Comparison of ENCODE assay signal across 9 cellular contexts in the genomic region with DNA sequence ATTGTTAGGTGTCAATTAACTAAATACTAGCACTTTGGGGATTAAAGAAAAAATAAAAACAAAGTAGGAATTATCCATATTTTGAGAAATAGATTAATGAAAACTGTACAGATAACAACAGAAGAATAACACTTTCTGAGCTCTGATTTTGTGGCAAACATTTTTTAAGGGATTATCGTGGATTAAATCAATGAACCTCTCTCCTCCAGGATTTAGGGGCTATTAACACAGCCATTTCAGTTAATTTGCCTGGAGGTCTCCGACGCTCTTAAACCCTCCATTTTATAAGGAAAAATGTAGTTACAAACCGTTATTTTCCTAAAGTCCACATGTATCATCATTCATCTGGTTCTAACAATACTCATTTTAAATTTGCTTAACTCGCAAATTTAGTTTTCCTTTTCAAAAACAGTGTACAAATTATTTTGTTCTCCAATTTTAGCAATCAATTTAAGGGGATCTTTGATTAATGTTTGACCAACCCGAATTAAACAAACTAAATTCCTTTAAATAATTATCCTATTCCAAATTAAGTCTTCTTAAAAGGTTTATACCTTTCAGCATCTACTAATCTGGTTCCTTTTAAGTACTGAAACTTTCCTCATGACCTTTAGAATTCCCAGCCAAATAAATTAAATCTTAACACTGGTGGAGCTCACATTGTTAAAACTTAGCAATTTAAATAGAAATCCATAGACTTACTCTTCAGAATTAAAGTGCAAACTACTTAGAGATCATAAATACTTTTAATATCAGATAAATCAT. TPM values are rescaled to one million over a fixed set of nuclear protein-coding genes. Genes with fewer than 3 reads are reported as not detected.
DNase-seq lines count a peak whose midpoint lies in the region; ATAC-seq and TF ChIP-seq lines count a peak whose summit lies in the region.
"Had no signal": no experiment of that assay in that cellular context is flagged by ENCODE, and none has a peak within 500 bp of the region (broad histone marks: within the 10 kb centered on the region; RNA-seq: fewer than 3 reads in every experiment).

No MANE protein-coding gene starts in this region.

- H3K27ac ChIP-seq in spleen, result peak overlapping the region; percentile 81 to 95 (median 90)

- no peaks in the 10 kb centered on the region for H3K9me3 Mint-ChIP-seq in T-helper 1 cell treated with Interleukin-12 subunit alpha and Interleukin-12 subunit beta and Interleukin-4 antibody, amounts not matched to agents 30 μg/mL and 1 μg/mL, for 36 hours
- H3K9me3 Mint-ChIP-seq in WTC11, result no peaks in the 10 kb centered on the region

- ATAC-seq in WTC11 (no peak), GM19023 (IDR thresholded peaks at IDR 0.05; ENCODE audit: unreplicated experiment) (no peak), HG02763 (IDR thresholded peaks at IDR 0.05; ENCODE audit: unreplicated experiment) (no peak)

- peaks cover 3% of the 10 kb centered on the region for H3K27me3 Mint-ChIP-seq in T-helper 1 cell treated with Interleukin-12 subunit alpha and Interleukin-12 subunit beta and Interleukin-4 antibody, amounts not matched to agents 30 μg/mL and 1 μg/mL, for 36 hours (ENCODE audit: low read depth)
- peaks cover 1% of the 10 kb centered on the region; the same call in 1 of the 2 replicates for H3K27me3 Mint-ChIP-seq in WTC11 (ENCODE audit: low read depth)

- WGBS in spleen, 5 donors, result 45 to 63% (median 62%) methylated on average over 6 of the region's 6 CpGs

- no peaks in the 10 kb centered on the region for H3K9me3 ChIP-seq in spleen
- H3K9me3 ChIP-seq: body of pancreas had no signal

- peak overlapping the region; percentile 100 for H3K27ac Mint-ChIP-seq in T-helper 1 cell treated with Interleukin-12 subunit alpha and Interleukin-12 subunit beta and Interleukin-4 antibody, amounts not matched to agents 30 μg/mL and 1 μg/mL, for 36 hours
- peak overlapping the region; percentile 100 for H3K27ac Mint-ChIP-seq in WTC11

- peaks cover 41% of the 10 kb centered on the region for H3K4me1 Mint-ChIP-seq in T-helper 1 cell treated with Interleukin-12 subunit alpha and Interleukin-12 subunit beta and Interleukin-4 antibody, amounts not matched to agents 30 μg/mL and 1 μg/mL, for 36 hours (ENCODE audit: low read depth)
- H3K4me1 Mint-ChIP-seq in WTC11, result peaks cover 27% of the 10 kb centered on the region

- no peak for TF ChIP-seq CTCF in WTC11 (IDR thresholded peaks at IDR 0.05)
- TF ChIP-seq CTCF in fibroblast of the aortic adventitia (IDR thresholded peaks at IDR 0.05; ENCODE audit: insufficient read depth, low read length), result no peak
- TF ChIP-seq CTCF in spleen (IDR thresholded peaks at IDR 0.05 in 8 of 11, conservative IDR thresholded peaks at IDR 0.05 in 3 of 11), result no peak

- no peak for TF ChIP-seq POLR2A in spleen (IDR thresholded peaks at IDR 0.05)

- peaks cover 11% of the 10 kb centered on the region for H3K36me3 Mint-ChIP-seq in T-helper 1 cell treated with Interleukin-12 subunit alpha and Interleukin-12 subunit beta and Interleukin-4 antibody, amounts not matched to agents 30 μg/mL and 1 μg/mL, for 36 hours (ENCODE audit: low read depth)
- H3K36me3 Mint-ChIP-seq in WTC11, result peaks cover 3% of the 10 kb centered on the region; the same call in 1 of the 2 replicates

- peaks cover 0 to 48% (median 0%) of the 10 kb centered on the region in 7 donors for H3K27me3 ChIP-seq in spleen (replicated peaks in 1 of 7)

- H3K4me3 ChIP-seq in fibroblast of the aortic adventitia (ENCODE audit: low read depth, low read length) (peak overlapping the region; percentile 93), spleen (peak overlapping the region; percentile 41 to 85 (median 52))

- H3K4me3 Mint-ChIP-seq in T-helper 1 cell treated with Interleukin-12 subunit alpha and Interleukin-12 subunit beta and Interleukin-4 antibody, amounts not matched to agents 30 μg/mL and 1 μg/mL, for 36 hours, result peak overlapping the region; percentile 97
- peak overlapping the region; percentile 96 for H3K4me3 Mint-ChIP-seq in WTC11

- DNase-seq in T-helper 1 cell, result no peak
- no peak for DNase-seq in WTC11 (ENCODE audit: low spot score)
- DNase-seq in fibroblast of the aortic adventitia (ENCODE audit: low read depth), result no peak
- DNase-seq in spleen, result no peak
- no peak for DNase-seq in LoVo (ENCODE audit: low spot score)

- intact Hi-C loops in spleen (cut with DNase I; ENCODE audit: low total_unique reads), result no loop called here

- H3K36me3 ChIP-seq in spleen, result peaks cover 0 to 8% (median 0%) of the 10 kb centered on the region in 6 donors

- CTCF ChIA-PET in WTC11 (lab: Charles Lee), result interaction anchor here (1.3 to 2.2 kb wide), 2 partner anchors 30 to 63 kb away, joined by 3 to 7 read pairs; no protein-coding TSS in a partner anchor

- peaks cover 13 to 62% (median 41%) of the 10 kb centered on the region in 6 donors for H3K4me1 ChIP-seq in spleen

- POLR2A ChIA-PET in WTC11 (lab: Charles Lee), result interaction anchor here (0.9 to 3.1 kb wide), 4 partner anchors 8 to 50 kb away, joined by 4 to 52 read pairs (median 8); a partner anchor contains a TSS

TF ChIP-seq in WTC11, 78 proteins besides CTCF, POLR2A, EP300 and RAD21:
- TF ChIP-seq NR1H2 (CRISPR knock-in tag; IDR thresholded peaks at IDR 0.05) (no peak), ZNF219 (CRISPR knock-in tag; IDR thresholded peaks at IDR 0.05; ENCODE audit: borderline replicate concordance) (no peak), JAZF1 (CRISPR knock-in tag; IDR thresholded peaks at IDR 0.05) (no peak)
- TF ChIP-seq, protein P1, sequence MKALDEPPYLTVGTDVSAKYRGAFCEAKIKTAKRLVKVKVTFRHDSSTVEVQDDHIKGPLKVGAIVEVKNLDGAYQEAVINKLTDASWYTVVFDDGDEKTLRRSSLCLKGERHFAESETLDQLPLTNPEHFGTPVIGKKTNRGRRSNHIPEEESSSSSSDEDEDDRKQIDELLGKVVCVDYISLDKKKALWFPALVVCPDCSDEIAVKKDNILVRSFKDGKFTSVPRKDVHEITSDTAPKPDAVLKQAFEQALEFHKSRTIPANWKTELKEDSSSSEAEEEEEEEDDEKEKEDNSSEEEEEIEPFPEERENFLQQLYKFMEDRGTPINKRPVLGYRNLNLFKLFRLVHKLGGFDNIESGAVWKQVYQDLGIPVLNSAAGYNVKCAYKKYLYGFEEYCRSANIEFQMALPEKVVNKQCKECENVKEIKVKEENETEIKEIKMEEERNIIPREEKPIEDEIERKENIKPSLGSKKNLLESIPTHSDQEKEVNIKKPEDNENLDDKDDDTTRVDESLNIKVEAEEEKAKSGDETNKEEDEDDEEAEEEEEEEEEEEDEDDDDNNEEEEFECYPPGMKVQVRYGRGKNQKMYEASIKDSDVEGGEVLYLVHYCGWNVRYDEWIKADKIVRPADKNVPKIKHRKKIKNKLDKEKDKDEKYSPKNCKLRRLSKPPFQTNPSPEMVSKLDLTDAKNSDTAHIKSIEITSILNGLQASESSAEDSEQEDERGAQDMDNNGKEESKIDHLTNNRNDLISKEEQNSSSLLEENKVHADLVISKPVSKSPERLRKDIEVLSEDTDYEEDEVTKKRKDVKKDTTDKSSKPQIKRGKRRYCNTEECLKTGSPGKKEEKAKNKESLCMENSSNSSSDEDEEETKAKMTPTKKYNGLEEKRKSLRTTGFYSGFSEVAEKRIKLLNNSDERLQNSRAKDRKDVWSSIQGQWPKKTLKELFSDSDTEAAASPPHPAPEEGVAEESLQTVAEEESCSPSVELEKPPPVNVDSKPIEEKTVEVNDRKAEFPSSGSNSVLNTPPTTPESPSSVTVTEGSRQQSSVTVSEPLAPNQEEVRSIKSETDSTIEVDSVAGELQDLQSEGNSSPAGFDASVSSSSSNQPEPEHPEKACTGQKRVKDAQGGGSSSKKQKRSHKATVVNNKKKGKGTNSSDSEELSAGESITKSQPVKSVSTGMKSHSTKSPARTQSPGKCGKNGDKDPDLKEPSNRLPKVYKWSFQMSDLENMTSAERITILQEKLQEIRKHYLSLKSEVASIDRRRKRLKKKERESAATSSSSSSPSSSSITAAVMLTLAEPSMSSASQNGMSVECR (CRISPR knock-in tag; IDR thresholded peaks at IDR 0.05; ENCODE audit: borderline replicate concordance), result no peak

RNA-seq across cellular contexts. Expression of a gene that starts 30.7 kb away (rescaled TPM):
- 121 to 141 TPM (median 121 TPM) in 3 replicates for total RNA-seq in WTC11 (2021)
- total RNA-seq in fibroblast of the aortic adventitia (ENCODE audit: low replicate concordance), result 39.8 and 78.7 TPM in 2 replicates
- total RNA-seq in spleen, result 100 to 1,000 TPM in 2 of 7 donors, 10 to 100 TPM in 5; 38.9 to 118 (median 83.8) TPM
- polyA plus RNA-seq in spleen, result 10 to 100 TPM; 21.4 to 44.9 (median 30.7) TPM

RNA-seq across cellular contexts. Expression of a gene that starts 39.8 kb away (rescaled TPM):
- 1.5 to 2.7 TPM (median 2.6 TPM) in 3 replicates for total RNA-seq in WTC11 (2021)
- 7.0 TPM in 1 of 2 replicates, not detected in the other for total RNA-seq in fibroblast of the aortic adventitia (ENCODE audit: low replicate concordance)
- total RNA-seq in spleen, result 1 to 10 TPM; 3.5 to 7.1 (median 5.4) TPM
- 1 to 10 TPM in 1 of 3 donors, under 1 TPM in 2; 0.36 to 4.0 (median 0.96) TPM for polyA plus RNA-seq in spleen

RNA-seq across cellular contexts. Expression of a gene that starts 49.8 kb away (rescaled TPM):
- total RNA-seq in WTC11 (2021) (27.9 to 34.3 TPM (median 28.4 TPM) in 3 replicates), fibroblast of the aortic adventitia (ENCODE audit: low replicate concordance) (16.2 and 53.1 TPM in 2 replicates), spleen (10 to 100 TPM; 33.4 to 49.4 (median 39.8) TPM)
- 10 to 100 TPM; 14.1 to 26.8 (median 20.7) TPM for polyA plus RNA-seq in spleen
